Comparison of ENCODE assay signal across 1 cellular context in the genomic region with DNA sequence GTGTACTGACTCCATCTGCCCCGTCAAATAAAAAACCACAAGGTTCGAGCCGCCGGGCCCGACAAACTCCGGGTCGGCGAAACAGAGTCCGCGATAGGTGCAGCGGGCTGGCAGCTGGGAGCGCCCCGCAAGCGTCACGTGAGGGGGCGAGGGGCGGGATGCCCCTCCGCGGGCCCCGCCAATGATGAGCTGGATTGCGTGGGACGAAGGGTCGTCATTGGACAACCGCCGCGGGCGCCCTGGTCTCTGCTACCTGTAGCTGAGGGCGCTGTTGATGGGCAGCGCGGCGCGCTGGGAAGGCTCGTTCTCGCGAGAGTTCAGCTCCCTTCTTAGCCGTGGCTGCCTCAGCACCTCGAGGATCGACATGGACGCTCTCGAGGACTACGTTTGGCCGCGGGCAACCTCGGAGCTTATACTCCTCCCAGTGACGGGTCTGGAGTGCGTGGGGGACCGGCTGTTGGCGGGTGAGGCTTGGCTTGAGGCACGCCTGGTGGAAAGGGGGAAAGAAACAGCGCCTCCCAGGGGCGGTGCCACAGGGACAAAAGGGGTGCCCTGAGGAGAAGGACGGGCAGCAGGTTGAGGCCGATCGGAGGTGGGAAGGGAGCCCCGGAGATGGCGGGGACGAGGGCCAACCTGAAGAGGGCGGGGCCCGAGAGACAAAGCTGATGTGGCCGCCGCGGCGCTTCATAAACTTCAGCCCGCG.
TF ChIP-seq lines count a peak whose summit lies in the region.

A gene with protein sequence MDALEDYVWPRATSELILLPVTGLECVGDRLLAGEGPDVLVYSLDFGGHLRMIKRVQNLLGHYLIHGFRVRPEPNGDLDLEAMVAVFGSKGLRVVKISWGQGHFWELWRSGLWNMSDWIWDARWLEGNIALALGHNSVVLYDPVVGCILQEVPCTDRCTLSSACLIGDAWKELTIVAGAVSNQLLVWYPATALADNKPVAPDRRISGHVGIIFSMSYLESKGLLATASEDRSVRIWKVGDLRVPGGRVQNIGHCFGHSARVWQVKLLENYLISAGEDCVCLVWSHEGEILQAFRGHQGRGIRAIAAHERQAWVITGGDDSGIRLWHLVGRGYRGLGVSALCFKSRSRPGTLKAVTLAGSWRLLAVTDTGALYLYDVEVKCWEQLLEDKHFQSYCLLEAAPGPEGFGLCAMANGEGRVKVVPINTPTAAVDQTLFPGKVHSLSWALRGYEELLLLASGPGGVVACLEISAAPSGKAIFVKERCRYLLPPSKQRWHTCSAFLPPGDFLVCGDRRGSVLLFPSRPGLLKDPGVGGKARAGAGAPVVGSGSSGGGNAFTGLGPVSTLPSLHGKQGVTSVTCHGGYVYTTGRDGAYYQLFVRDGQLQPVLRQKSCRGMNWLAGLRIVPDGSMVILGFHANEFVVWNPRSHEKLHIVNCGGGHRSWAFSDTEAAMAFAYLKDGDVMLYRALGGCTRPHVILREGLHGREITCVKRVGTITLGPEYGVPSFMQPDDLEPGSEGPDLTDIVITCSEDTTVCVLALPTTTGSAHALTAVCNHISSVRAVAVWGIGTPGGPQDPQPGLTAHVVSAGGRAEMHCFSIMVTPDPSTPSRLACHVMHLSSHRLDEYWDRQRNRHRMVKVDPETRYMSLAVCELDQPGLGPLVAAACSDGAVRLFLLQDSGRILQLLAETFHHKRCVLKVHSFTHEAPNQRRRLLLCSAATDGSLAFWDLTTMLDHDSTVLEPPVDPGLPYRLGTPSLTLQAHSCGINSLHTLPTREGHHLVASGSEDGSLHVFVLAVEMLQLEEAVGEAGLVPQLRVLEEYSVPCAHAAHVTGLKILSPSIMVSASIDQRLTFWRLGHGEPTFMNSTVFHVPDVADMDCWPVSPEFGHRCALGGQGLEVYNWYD (plus strand): TSS at position 324 of the 703 bp plus-strand sequence. CDS start 41 bp downstream, at position 365.

TF ChIP-seq in HepG2, 621 proteins besides CTCF, POLR2A, EP300 and RAD21 (continued from another document and continues in another):
- TF ChIP-seq MNT (IDR thresholded peaks at IDR 0.05): peak; percentile 55; the same call in 1 of the 2 replicates
- TF ChIP-seq ZNF792 (CRISPR knock-in tag; IDR thresholded peaks at IDR 0.05): peak; percentile 63; the same call in 1 of the 2 replicates
- TF ChIP-seq IKZF1 (IDR thresholded peaks at IDR 0.05): no peak
- 0 out of 2 replicates have a peak, but pooled peaks have one; percentile 35 for TF ChIP-seq NFKBIZ (CRISPR knock-in tag; IDR thresholded peaks at IDR 0.05)
- peak; percentile 86 for TF ChIP-seq IKZF4 (CRISPR knock-in tag; IDR thresholded peaks at IDR 0.05; ENCODE audit: borderline replicate concordance, low read depth, not compliant biosample characterization)
- no peak; the same call in 1 of the 2 replicates for TF ChIP-seq ZNF7 (CRISPR knock-in tag; IDR thresholded peaks at IDR 0.05)
- TF ChIP-seq ZNF441 (CRISPR knock-in tag; IDR thresholded peaks at IDR 0.05; ENCODE audit: borderline replicate concordance): peak; percentile 43; the same call in 1 of the 2 replicates
- TF ChIP-seq TFAP4 (IDR thresholded peaks at IDR 0.05; ENCODE audit: borderline replicate concordance, low read depth): peak; percentile 93
- peak; percentile 84 for TF ChIP-seq RNF2 (conservative IDR thresholded peaks at IDR 0.05; ENCODE audit: low read depth)
- TF ChIP-seq, protein P1, sequence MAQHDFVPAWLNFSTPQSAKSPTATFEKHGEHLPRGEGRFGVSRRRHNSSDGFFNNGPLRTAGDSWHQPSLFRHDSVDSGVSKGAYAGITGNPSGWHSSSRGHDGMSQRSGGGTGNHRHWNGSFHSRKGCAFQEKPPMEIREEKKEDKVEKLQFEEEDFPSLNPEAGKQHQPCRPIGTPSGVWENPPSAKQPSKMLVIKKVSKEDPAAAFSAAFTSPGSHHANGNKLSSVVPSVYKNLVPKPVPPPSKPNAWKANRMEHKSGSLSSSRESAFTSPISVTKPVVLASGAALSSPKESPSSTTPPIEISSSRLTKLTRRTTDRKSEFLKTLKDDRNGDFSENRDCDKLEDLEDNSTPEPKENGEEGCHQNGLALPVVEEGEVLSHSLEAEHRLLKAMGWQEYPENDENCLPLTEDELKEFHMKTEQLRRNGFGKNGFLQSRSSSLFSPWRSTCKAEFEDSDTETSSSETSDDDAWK (CRISPR knock-in tag; IDR thresholded peaks at IDR 0.05): no peak
- TF ChIP-seq ZNF574 (CRISPR knock-in tag; IDR thresholded peaks at IDR 0.05): peak; percentile 59
- TF ChIP-seq ARHGAP35 (CRISPR knock-in tag; IDR thresholded peaks at IDR 0.05; ENCODE audit: borderline replicate concordance): peak; percentile 92
- TF ChIP-seq ZBTB2 (CRISPR knock-in tag; IDR thresholded peaks at IDR 0.05; ENCODE audit: low read depth): peak; percentile 40
- peak; percentile 92 for TF ChIP-seq HOXA9 (CRISPR knock-in tag; IDR thresholded peaks at IDR 0.05; ENCODE audit: borderline replicate concordance)
- TF ChIP-seq TMF1 (CRISPR knock-in tag; IDR thresholded peaks at IDR 0.05; ENCODE audit: low read depth): peak; percentile 62; the same call in 1 of the 2 replicates
- TF ChIP-seq RBAK (CRISPR knock-in tag; IDR thresholded peaks at IDR 0.05): no peak
- TF ChIP-seq MIXL1 (CRISPR knock-in tag; IDR thresholded peaks at IDR 0.05): 0 out of 2 replicates have a peak, but pooled peaks have one; percentile 35
- TF ChIP-seq HIVEP1 (CRISPR knock-in tag; IDR thresholded peaks at IDR 0.05): peak; percentile 91
- no peak for TF ChIP-seq FOXM1 (CRISPR knock-in tag; IDR thresholded peaks at IDR 0.05)
- 0 out of 2 replicates have a peak, but pooled peaks have one; percentile 26 for TF ChIP-seq DNMT3B (CRISPR knock-in tag; conservative IDR thresholded peaks at IDR 0.05)
- TF ChIP-seq, protein P2, sequence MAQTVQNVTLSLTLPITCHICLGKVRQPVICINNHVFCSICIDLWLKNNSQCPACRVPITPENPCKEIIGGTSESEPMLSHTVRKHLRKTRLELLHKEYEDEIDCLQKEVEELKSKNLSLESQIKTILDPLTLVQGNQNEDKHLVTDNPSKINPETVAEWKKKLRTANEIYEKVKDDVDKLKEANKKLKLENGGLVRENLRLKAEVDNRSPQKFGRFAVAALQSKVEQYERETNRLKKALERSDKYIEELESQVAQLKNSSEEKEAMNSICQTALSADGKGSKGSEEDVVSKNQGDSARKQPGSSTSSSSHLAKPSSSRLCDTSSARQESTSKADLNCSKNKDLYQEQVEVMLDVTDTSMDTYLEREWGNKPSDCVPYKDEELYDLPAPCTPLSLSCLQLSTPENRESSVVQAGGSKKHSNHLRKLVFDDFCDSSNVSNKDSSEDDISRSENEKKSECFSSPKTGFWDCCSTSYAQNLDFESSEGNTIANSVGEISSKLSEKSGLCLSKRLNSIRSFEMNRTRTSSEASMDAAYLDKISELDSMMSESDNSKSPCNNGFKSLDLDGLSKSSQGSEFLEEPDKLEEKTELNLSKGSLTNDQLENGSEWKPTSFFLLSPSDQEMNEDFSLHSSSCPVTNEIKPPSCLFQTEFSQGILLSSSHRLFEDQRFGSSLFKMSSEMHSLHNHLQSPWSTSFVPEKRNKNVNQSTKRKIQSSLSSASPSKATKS (CRISPR knock-in tag; IDR thresholded peaks at IDR 0.05): no peak
- peak; percentile 92 for TF ChIP-seq FOXC1 (CRISPR knock-in tag; IDR thresholded peaks at IDR 0.05; ENCODE audit: borderline replicate concordance)
- TF ChIP-seq MAZ (IDR thresholded peaks at IDR 0.05; ENCODE audit: borderline replicate concordance, low read depth, low read length): peak; percentile 66; the same call in 1 of the 2 replicates
- peak; percentile 66 for TF ChIP-seq MAZ (CRISPR knock-in tag; IDR thresholded peaks at IDR 0.05; ENCODE audit: low read depth)
- TF ChIP-seq TRIM22 (IDR thresholded peaks at IDR 0.05): no peak
- TF ChIP-seq BORCS8-MEF2B (CRISPR knock-in tag; IDR thresholded peaks at IDR 0.05): peak; percentile 88
- TF ChIP-seq RBFOX2 (IDR thresholded peaks at IDR 0.05; ENCODE audit: low read depth, low read length): peak; percentile 90
- no peak for TF ChIP-seq HNF1A (IDR thresholded peaks at IDR 0.05; ENCODE audit: low read depth)
- peak; percentile 16; the same call in 1 of the 2 replicates for TF ChIP-seq HNF1A (CRISPR knock-in tag; IDR thresholded peaks at IDR 0.05; ENCODE audit: borderline replicate concordance)
- no peak for TF ChIP-seq DNMT1 (CRISPR knock-in tag; IDR thresholded peaks at IDR 0.05)
- TF ChIP-seq SAFB2 (CRISPR knock-in tag; IDR thresholded peaks at IDR 0.05; ENCODE audit: borderline replicate concordance, low read depth): 0 out of 2 replicates have a peak, but pooled peaks have one; percentile 57
- peak; percentile 31; the same call in 1 of the 2 replicates for TF ChIP-seq ZNF331 (CRISPR knock-in tag; IDR thresholded peaks at IDR 0.05)
- 0 out of 2 replicates have a peak, but pooled peaks have one; percentile 21 for TF ChIP-seq ZBTB1 (CRISPR knock-in tag; IDR thresholded peaks at IDR 0.05; ENCODE audit: borderline replicate concordance)
